Comparison of ENCODE assay signal across 1 cellular context in the genomic region with DNA sequence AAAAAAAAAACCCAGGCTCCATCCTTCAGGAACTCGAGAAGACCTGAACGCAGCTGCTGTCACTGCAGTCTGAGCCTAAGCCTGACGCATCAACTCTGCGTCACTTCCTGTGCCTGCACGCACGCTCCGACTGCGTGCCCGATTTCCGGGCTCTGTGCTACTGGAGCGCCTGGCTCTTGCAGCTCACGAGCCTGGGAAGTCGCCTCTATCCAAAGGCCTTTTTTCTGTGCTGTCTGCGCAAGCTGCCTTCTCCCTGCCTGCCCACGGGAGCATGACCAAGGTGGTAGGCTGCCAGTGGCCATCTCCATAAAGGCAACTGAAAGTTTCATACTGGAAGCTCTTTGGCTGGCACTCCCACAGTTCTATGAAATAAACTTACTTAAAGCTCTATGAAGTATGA.
TF ChIP-seq lines count a peak whose summit lies in the region.

No MANE protein-coding gene starts in this region.

TF ChIP-seq in K562, 482 proteins besides CTCF, POLR2A, EP300 and RAD21 (continued from another document and continues in another):
- TF ChIP-seq, protein P1, sequence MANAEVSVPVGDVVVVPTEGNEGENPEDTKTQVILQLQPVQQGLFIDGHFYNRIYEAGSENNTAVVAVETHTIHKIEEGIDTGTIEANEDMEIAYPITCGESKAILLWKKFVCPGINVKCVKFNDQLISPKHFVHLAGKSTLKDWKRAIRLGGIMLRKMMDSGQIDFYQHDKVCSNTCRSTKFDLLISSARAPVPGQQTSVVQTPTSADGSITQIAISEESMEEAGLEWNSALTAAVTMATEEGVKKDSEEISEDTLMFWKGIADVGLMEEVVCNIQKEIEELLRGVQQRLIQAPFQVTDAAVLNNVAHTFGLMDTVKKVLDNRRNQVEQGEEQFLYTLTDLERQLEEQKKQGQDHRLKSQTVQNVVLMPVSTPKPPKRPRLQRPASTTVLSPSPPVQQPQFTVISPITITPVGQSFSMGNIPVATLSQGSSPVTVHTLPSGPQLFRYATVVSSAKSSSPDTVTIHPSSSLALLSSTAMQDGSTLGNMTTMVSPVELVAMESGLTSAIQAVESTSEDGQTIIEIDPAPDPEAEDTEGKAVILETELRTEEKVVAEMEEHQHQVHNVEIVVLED (CRISPR knock-in tag; IDR thresholded peaks at IDR 0.05): peak; percentile 72
- TF ChIP-seq, protein P2, sequence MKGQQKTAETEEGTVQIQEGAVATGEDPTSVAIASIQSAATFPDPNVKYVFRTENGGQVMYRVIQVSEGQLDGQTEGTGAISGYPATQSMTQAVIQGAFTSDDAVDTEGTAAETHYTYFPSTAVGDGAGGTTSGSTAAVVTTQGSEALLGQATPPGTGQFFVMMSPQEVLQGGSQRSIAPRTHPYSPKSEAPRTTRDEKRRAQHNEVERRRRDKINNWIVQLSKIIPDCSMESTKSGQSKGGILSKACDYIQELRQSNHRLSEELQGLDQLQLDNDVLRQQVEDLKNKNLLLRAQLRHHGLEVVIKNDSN (CRISPR knock-in tag; IDR thresholded peaks at IDR 0.05): no peak
- TF ChIP-seq DIDO1 (tag; IDR thresholded peaks at IDR 0.05; ENCODE audit: low read depth) (peak; percentile 77), SIN3B (IDR thresholded peaks at IDR 0.05; ENCODE audit: low read depth) (no peak), KLF1 (tag; IDR thresholded peaks at IDR 0.05) (no peak), RBM25 (IDR thresholded peaks at IDR 0.05; ENCODE audit: low read depth, low read length, severe bottlenecking) (no peak), XRCC4 (IDR thresholded peaks at IDR 0.05; ENCODE audit: extremely low read depth, insufficient read depth, insufficient read length) (no peak), NUFIP1 (IDR thresholded peaks at IDR 0.05; ENCODE audit: partially characterized antibody) (no peak), CCNT2 (IDR thresholded peaks at IDR 0.05; ENCODE audit: borderline replicate concordance, extremely low read depth, insufficient read length, low read depth, low read length) (no peak), ZNF79 (CRISPR knock-in tag; IDR thresholded peaks at IDR 0.05; ENCODE audit: low read depth) (no peak), C11orf30 (IDR thresholded peaks at IDR 0.05; ENCODE audit: low read depth) (peak; percentile 35; the same call in 1 of the 2 replicates), ZFP1 (CRISPR knock-in tag; IDR thresholded peaks at IDR 0.05) (no peak), ZNF253 (CRISPR knock-in tag; conservative IDR thresholded peaks at IDR 0.05) (no peak), PML (IDR thresholded peaks at IDR 0.05; ENCODE audit: low read length) (peak; percentile 14; the same call in 1 of the 2 replicates), FOSL1 (tag; conservative IDR thresholded peaks at IDR 0.05) (peak; percentile 40), CREB1 (IDR thresholded peaks at IDR 0.05) (peak; percentile 88), CREB1 (CRISPR knock-in tag; IDR thresholded peaks at IDR 0.05) (peak; percentile 92), SREBF1 (IDR thresholded peaks at IDR 0.05; ENCODE audit: borderline replicate concordance, low read depth, low read length) (no peak), MEF2A (IDR thresholded peaks at IDR 0.05; ENCODE audit: control insufficient read depth, low read depth, low read length) (no peak), PHF8 (IDR thresholded peaks at IDR 0.05; ENCODE audit: borderline replicate concordance, low read length) (peak; percentile 68), ETV5 (CRISPR knock-in tag; IDR thresholded peaks at IDR 0.05; ENCODE audit: low read depth) (peak; percentile 57; the same call in 1 of the 2 replicates), NR4A1 (CRISPR knock-in tag; IDR thresholded peaks at IDR 0.05) (0 out of 2 replicates have a peak, but pooled peaks have one; percentile 40), NR4A1 (tag; IDR thresholded peaks at IDR 0.05) (no peak), HCFC1 (IDR thresholded peaks at IDR 0.05; ENCODE audit: low read depth, low read length) (peak; percentile 37; the same call in 1 of the 2 replicates), RNF2 (IDR thresholded peaks at IDR 0.05) (no peak), HDAC2 (IDR thresholded peaks at IDR 0.05) (no peak), JUND (IDR thresholded peaks at IDR 0.05; ENCODE audit: borderline replicate concordance, low read depth, low read length) (peak; percentile 38; the same call in 1 of the 2 replicates), JUND (tag; IDR thresholded peaks at IDR 0.05; ENCODE audit: borderline replicate concordance, low read depth, low read length) (peak; percentile 17; the same call in 1 of the 3 replicates)
- TF ChIP-seq, protein P3, sequence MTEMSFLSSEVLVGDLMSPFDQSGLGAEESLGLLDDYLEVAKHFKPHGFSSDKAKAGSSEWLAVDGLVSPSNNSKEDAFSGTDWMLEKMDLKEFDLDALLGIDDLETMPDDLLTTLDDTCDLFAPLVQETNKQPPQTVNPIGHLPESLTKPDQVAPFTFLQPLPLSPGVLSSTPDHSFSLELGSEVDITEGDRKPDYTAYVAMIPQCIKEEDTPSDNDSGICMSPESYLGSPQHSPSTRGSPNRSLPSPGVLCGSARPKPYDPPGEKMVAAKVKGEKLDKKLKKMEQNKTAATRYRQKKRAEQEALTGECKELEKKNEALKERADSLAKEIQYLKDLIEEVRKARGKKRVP (CRISPR knock-in tag; IDR thresholded peaks at IDR 0.05): no peak
- TF ChIP-seq, protein P4, sequence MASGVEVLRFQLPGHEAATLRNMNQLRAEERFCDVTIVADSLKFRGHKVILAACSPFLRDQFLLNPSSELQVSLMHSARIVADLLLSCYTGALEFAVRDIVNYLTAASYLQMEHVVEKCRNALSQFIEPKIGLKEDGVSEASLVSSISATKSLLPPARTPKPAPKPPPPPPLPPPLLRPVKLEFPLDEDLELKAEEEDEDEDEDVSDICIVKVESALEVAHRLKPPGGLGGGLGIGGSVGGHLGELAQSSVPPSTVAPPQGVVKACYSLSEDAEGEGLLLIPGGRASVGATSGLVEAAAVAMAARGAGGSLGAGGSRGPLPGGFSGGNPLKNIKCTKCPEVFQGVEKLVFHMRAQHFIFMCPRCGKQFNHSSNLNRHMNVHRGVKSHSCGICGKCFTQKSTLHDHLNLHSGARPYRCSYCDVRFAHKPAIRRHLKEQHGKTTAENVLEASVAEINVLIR (CRISPR knock-in tag; IDR thresholded peaks at IDR 0.05): peak; percentile 72
- TF ChIP-seq, protein P5, sequence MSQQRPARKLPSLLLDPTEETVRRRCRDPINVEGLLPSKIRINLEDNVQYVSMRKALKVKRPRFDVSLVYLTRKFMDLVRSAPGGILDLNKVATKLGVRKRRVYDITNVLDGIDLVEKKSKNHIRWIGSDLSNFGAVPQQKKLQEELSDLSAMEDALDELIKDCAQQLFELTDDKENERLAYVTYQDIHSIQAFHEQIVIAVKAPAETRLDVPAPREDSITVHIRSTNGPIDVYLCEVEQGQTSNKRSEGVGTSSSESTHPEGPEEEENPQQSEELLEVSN (IDR thresholded peaks at IDR 0.05; ENCODE audit: borderline replicate concordance in 1 of 2, extremely low read depth in 1 of 2, insufficient read depth in 1 of 2, insufficient read length in 1 of 2, low read depth in 1 of 2, low read length in 1 of 2, poor library complexity in 1 of 2, severe bottlenecking in 1 of 2): peak in 1 of 2 experiments; percentile 46
- TF ChIP-seq, protein P6, sequence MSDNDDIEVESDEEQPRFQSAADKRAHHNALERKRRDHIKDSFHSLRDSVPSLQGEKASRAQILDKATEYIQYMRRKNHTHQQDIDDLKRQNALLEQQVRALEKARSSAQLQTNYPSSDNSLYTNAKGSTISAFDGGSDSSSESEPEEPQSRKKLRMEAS (CRISPR knock-in tag; IDR thresholded peaks at IDR 0.05): 0 out of 2 replicates have a peak, but pooled peaks have one; percentile 18
- TF ChIP-seq, protein P7, sequence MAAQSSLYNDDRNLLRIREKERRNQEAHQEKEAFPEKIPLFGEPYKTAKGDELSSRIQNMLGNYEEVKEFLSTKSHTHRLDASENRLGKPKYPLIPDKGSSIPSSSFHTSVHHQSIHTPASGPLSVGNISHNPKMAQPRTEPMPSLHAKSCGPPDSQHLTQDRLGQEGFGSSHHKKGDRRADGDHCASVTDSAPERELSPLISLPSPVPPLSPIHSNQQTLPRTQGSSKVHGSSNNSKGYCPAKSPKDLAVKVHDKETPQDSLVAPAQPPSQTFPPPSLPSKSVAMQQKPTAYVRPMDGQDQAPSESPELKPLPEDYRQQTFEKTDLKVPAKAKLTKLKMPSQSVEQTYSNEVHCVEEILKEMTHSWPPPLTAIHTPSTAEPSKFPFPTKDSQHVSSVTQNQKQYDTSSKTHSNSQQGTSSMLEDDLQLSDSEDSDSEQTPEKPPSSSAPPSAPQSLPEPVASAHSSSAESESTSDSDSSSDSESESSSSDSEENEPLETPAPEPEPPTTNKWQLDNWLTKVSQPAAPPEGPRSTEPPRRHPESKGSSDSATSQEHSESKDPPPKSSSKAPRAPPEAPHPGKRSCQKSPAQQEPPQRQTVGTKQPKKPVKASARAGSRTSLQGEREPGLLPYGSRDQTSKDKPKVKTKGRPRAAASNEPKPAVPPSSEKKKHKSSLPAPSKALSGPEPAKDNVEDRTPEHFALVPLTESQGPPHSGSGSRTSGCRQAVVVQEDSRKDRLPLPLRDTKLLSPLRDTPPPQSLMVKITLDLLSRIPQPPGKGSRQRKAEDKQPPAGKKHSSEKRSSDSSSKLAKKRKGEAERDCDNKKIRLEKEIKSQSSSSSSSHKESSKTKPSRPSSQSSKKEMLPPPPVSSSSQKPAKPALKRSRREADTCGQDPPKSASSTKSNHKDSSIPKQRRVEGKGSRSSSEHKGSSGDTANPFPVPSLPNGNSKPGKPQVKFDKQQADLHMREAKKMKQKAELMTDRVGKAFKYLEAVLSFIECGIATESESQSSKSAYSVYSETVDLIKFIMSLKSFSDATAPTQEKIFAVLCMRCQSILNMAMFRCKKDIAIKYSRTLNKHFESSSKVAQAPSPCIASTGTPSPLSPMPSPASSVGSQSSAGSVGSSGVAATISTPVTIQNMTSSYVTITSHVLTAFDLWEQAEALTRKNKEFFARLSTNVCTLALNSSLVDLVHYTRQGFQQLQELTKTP (IDR thresholded peaks at IDR 0.05; ENCODE audit: low read depth in 1 of 2, partially characterized antibody in 2 of 2): peak in 1 of 2 experiments; percentile 24
- TF ChIP-seq, protein P8, sequence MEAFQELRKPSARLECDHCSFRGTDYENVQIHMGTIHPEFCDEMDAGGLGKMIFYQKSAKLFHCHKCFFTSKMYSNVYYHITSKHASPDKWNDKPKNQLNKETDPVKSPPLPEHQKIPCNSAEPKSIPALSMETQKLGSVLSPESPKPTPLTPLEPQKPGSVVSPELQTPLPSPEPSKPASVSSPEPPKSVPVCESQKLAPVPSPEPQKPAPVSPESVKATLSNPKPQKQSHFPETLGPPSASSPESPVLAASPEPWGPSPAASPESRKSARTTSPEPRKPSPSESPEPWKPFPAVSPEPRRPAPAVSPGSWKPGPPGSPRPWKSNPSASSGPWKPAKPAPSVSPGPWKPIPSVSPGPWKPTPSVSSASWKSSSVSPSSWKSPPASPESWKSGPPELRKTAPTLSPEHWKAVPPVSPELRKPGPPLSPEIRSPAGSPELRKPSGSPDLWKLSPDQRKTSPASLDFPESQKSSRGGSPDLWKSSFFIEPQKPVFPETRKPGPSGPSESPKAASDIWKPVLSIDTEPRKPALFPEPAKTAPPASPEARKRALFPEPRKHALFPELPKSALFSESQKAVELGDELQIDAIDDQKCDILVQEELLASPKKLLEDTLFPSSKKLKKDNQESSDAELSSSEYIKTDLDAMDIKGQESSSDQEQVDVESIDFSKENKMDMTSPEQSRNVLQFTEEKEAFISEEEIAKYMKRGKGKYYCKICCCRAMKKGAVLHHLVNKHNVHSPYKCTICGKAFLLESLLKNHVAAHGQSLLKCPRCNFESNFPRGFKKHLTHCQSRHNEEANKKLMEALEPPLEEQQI (IDR thresholded peaks at IDR 0.05): peak; percentile 48; the same call in 1 of the 2 replicates
- TF ChIP-seq, protein P9, sequence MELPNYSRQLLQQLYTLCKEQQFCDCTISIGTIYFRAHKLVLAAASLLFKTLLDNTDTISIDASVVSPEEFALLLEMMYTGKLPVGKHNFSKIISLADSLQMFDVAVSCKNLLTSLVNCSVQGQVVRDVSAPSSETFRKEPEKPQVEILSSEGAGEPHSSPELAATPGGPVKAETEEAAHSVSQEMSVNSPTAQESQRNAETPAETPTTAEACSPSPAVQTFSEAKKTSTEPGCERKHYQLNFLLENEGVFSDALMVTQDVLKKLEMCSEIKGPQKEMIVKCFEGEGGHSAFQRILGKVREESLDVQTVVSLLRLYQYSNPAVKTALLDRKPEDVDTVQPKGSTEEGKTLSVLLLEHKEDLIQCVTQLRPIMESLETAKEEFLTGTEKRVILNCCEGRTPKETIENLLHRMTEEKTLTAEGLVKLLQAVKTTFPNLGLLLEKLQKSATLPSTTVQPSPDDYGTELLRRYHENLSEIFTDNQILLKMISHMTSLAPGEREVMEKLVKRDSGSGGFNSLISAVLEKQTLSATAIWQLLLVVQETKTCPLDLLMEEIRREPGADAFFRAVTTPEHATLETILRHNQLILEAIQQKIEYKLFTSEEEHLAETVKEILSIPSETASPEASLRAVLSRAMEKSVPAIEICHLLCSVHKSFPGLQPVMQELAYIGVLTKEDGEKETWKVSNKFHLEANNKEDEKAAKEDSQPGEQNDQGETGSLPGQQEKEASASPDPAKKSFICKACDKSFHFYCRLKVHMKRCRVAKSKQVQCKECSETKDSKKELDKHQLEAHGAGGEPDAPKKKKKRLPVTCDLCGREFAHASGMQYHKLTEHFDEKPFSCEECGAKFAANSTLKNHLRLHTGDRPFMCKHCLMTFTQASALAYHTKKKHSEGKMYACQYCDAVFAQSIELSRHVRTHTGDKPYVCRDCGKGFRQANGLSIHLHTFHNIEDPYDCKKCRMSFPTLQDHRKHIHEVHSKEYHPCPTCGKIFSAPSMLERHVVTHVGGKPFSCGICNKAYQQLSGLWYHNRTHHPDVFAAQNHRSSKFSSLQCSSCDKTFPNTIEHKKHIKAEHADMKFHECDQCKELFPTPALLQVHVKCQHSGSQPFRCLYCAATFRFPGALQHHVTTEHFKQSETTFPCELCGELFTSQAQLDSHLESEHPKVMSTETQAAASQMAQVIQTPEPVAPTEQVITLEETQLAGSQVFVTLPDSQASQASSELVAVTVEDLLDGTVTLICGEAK (IDR thresholded peaks at IDR 0.05): peak; percentile 90
- TF ChIP-seq, protein P9 (CRISPR knock-in tag; IDR thresholded peaks at IDR 0.05): no peak
